Comparison of ENCODE assay signal across 10 cellular contexts in the genomic region with DNA sequence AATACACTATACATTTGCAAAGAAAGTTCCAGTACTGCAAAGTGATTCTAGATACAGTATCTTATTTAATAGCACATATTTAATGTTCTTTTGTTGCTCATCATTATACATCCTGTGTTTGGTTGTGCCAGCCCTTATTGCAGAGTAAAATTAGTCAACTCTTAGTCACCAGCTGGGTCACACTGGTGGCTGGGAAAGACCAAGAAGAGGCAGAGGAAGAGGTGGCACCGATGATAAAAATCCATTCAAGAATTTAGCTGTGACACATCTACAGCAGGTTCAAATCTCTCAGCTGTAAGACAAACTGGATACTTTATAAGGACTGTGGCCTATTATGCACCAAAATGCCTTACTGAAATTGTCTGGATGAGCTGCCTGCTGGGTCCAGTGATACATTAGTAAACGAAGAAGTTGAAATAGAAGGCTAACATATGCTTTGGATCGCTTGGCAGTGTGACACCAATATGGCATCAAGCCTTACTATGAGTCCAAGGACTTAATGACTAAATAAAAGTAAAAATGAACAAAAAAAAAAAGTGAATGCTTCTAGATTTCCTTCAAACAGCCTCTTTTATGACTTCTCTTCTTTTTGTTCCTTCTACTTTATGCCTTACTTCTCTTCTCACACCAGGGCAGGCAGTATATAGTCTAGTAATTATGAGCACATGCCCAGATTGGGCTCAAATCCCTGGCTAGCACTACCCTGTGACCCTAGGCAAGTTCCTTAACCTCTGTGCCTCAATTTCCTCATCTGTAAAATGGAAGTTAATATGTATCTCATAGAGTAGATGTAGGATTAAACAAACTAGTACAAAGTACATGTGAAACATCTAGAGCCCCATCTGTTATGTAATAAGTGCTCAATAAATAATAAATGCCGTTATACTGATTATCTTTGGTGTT. TPM values are rescaled to one million over a fixed set of nuclear protein-coding genes. Genes with fewer than 3 reads are reported as not detected.
DNase-seq lines count a peak whose midpoint lies in the region; ATAC-seq lines count a peak whose summit lies in the region.
"Had no signal": no experiment of that assay in that cellular context is flagged by ENCODE, and none has a peak within 500 bp of the region (broad histone marks: within the 10 kb centered on the region; RNA-seq: fewer than 3 reads in every experiment).

No MANE protein-coding gene starts in this region.

- no peaks in the 10 kb centered on the region for H3K9me3 Mint-ChIP-seq in activated T-helper 1 cell treated with anti-CD3 and anti-CD28 coated beads, Interleukin-12 subunit alpha, Interleukin-12 subunit beta, Interleukin-2, Interleukin-4 antibody, amounts not matched to agents 30 ng/mL and 10 ng/mL and 1 ng/mL, durations not matched to agents 14 hours and 24 hours and 36 hours

- H3K4me3 Mint-ChIP-seq in activated T-helper 1 cell treated with anti-CD3 and anti-CD28 coated beads, Interleukin-12 subunit alpha, Interleukin-12 subunit beta, Interleukin-2, Interleukin-4 antibody, amounts not matched to agents 30 ng/mL and 10 ng/mL and 1 ng/mL, durations not matched to agents 14 hours and 24 hours and 36 hours: no peak overlapping the region

- intact Hi-C loops in activated T-helper 1 cell treated with anti-CD3 and anti-CD28 coated beads, Interleukin-12 subunit alpha, Interleukin-12 subunit beta, Interleukin-2, Interleukin-4 antibody, amounts not matched to agents 30 ng/mL and 10 ng/mL and 1 ng/mL, durations not matched to agents 14 hours and 24 hours and 36 hours (cut with micrococcal nuclease): loop anchor here (1.0 to 10.0 kb wide), 5 partner anchors 29 to 1348 kb away; partner anchors contain the start of genes CMTR1 and RNF8
- intact Hi-C loops in posterior cingulate gyrus (cut with DNase I): loop anchor here (5.0 to 10.0 kb wide), 2 partner anchors 243 to 370 kb away; partner anchors contain the start of gene MDGA1

- in situ Hi-C loops in ACHN (cut with HindIII; ENCODE audit: low pct_ligation_motif_present, low pct_unique_long_range_greater_than_20kb, low sequenced_read_pairs): no loop called here

- H3K27ac Mint-ChIP-seq in activated T-helper 1 cell treated with anti-CD3 and anti-CD28 coated beads, Interleukin-12 subunit alpha, Interleukin-12 subunit beta, Interleukin-2, Interleukin-4 antibody, amounts not matched to agents 30 ng/mL and 10 ng/mL and 1 ng/mL, durations not matched to agents 14 hours and 24 hours and 36 hours: peak overlapping the region; percentile 64

- H3K36me3 Mint-ChIP-seq in activated T-helper 1 cell treated with anti-CD3 and anti-CD28 coated beads, Interleukin-12 subunit alpha, Interleukin-12 subunit beta, Interleukin-2, Interleukin-4 antibody, amounts not matched to agents 30 ng/mL and 10 ng/mL and 1 ng/mL, durations not matched to agents 14 hours and 24 hours and 36 hours (ENCODE audit: low read depth): peaks cover 25% of the 10 kb centered on the region

- DNase-seq in ACHN: peak; percentile 21
- peak; percentile 26 for DNase-seq in HK-2 (ENCODE audit: unreplicated experiment)
- no peak for DNase-seq in activated T-helper 1 cell treated with anti-CD3 and anti-CD28 coated beads, Interleukin-12 subunit alpha, Interleukin-12 subunit beta, Interleukin-2, Interleukin-4 antibody, amounts not matched to agents 30 ng/mL and 10 ng/mL and 1 ng/mL, durations not matched to agents 14 hours and 24 hours and 36 hours (ENCODE audit: low spot score)
- DNase-seq in islet precursor cell: peak; percentile 13
- DNase-seq in posterior cingulate gyrus: no peak
- DNase-seq in activated effector memory CD4-positive, alpha-beta T cell treated with anti-CD3 and anti-CD28 coated beads, Interleukin-2, amount 50 U/mL, for 16 hours: no peak
- DNase-seq: Calu3, NCI-H1436 had no signal

- no peaks in the 10 kb centered on the region for H3K27me3 Mint-ChIP-seq in activated T-helper 1 cell treated with anti-CD3 and anti-CD28 coated beads, Interleukin-12 subunit alpha, Interleukin-12 subunit beta, Interleukin-2, Interleukin-4 antibody, amounts not matched to agents 30 ng/mL and 10 ng/mL and 1 ng/mL, durations not matched to agents 14 hours and 24 hours and 36 hours (ENCODE audit: insufficient read depth)

- ATAC-seq in GM18511 (IDR thresholded peaks at IDR 0.05; ENCODE audit: unreplicated experiment) (no peak), GM21825 (IDR thresholded peaks at IDR 0.05; ENCODE audit: unreplicated experiment) (no peak)

- H3K4me1 Mint-ChIP-seq in activated T-helper 1 cell treated with anti-CD3 and anti-CD28 coated beads, Interleukin-12 subunit alpha, Interleukin-12 subunit beta, Interleukin-2, Interleukin-4 antibody, amounts not matched to agents 30 ng/mL and 10 ng/mL and 1 ng/mL, durations not matched to agents 14 hours and 24 hours and 36 hours (ENCODE audit: low read depth): peaks cover 19% of the 10 kb centered on the region

RNA-seq across cellular contexts. Expression of gene RNF8, which starts 29.4 kb away (rescaled TPM):
- total RNA-seq in activated T-helper 1 cell treated with anti-CD3 and anti-CD28 coated beads, Interleukin-12 subunit alpha, Interleukin-12 subunit beta, Interleukin-2, Interleukin-4 antibody, amounts not matched to agents 30 ng/mL and 10 ng/mL and 1 ng/mL, durations not matched to agents 14 hours and 24 hours and 36 hours: 30.0 and 34.2 TPM in 2 replicates

Comparison
In these comparisons a context has a peak if more than half of its experiments do, and no peak if none do; other contexts are left out.
1. DNase-seq: peak in ACHN (single experiment), HK-2 (single experiment) and islet precursor cell (single experiment); none in activated T-helper 1 cell treated with anti-CD3 and anti-CD28 coated beads, Interleukin-12 subunit alpha, Interleukin-12 subunit beta, Interleukin-2, Interleukin-4 antibody, amounts not matched to agents 30 ng/mL and 10 ng/mL and 1 ng/mL, durations not matched to agents 14 hours and 24 hours and 36 hours (single experiment), posterior cingulate gyrus (0 of 10) and activated effector memory CD4-positive, alpha-beta T cell treated with anti-CD3 and anti-CD28 coated beads, Interleukin-2, amount 50 U/mL, for 16 hours (single experiment).